ENCODE assay signal across 31 cellular contexts in the genomic region with DNA sequence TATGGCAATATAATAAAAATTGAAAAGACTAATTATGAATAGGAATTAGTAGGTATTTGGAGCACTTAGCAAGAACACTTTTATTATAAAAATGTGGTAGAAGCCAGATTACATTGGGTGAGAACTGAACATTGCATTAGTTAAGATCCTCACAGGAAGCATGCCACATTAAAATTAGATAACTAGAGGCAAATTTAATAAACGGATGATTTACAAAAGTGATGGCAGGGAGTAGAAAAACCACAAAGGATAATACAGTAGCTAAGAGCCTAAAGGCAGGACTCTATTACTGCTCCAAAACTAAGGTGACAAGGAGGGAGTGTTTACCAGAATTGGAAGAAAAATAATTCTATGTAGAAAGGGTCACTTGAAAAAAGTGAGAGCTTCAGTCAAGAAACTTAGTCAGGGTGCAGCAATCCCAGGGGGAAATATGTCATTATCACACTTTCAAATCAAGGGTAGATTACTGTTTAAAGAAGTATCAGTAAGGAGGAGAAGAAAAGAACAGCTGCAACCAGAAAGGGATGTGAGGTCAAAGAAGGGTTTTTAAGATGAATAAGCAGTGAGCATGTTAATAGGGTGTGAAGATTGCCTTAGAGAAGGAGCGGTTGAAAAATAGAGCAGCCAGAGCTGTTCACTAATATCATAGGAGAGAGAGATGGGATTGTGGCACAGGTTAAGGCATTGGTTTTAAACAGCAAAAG.
"Had no signal": no experiment of that assay in that cellular context is flagged by ENCODE, and none has a peak within 500 bp of the region (broad histone marks: within the 10 kb centered on the region; RNA-seq: fewer than 3 reads in every experiment).

No MANE protein-coding gene starts in this region.

- H3K9ac ChIP-seq: KMS-11 had no signal

- H3K9me3 Mint-ChIP-seq: activated CD4-positive, alpha-beta T cell treated with anti-CD3 and anti-CD28 coated beads, Interleukin-2, amount 10 ng/mL, durations not matched to agents 24 days and 14 days; activated naive CD4-positive, alpha-beta T cell treated with anti-CD3 and anti-CD28 coated beads for 36 hours; activated naive CD4-positive, alpha-beta T cell treated with anti-CD3 and anti-CD28 coated beads, Interleukin-2, amount 50 U/mL, for 72 hours; activated T-cell treated with anti-CD3 and anti-CD28 coated beads, Interleukin-2, amount 50 U/mL, for 4 hours; activated T-helper 1 cell treated with anti-CD3 and anti-CD28 coated beads, Interleukin-12 subunit alpha, Interleukin-12 subunit beta, Interleukin-2, Interleukin-4 antibody, amounts not matched to agents 30 ng/mL and 10 ng/mL and 1 ng/mL, durations not matched to agents 14 hours and 24 hours and 36 hours had no signal

- H3K4me3 Mint-ChIP-seq: activated CD4-positive, alpha-beta T cell treated with anti-CD3 and anti-CD28 coated beads, Interleukin-2, amount 10 ng/mL, durations not matched to agents 24 days and 14 days; activated CD8-positive, alpha-beta T cell treated with anti-CD3 and anti-CD28 coated beads, Interleukin-2, amount 10 ng/mL, durations not matched to agents 7 days and 5 days; activated naive CD4-positive, alpha-beta T cell treated with anti-CD3 and anti-CD28 coated beads for 36 hours; activated T-cell treated with anti-CD3 and anti-CD28 coated beads, Interleukin-2, amount 50 U/mL, for 4 hours; activated T-helper 1 cell treated with anti-CD3 and anti-CD28 coated beads, Interleukin-12 subunit alpha, Interleukin-12 subunit beta, Interleukin-2, Interleukin-4 antibody, amounts not matched to agents 30 ng/mL and 10 ng/mL and 1 ng/mL, durations not matched to agents 14 hours and 24 hours and 36 hours had no signal

- H3K27ac ChIP-seq: adrenal gland, body of pancreas, breast epithelium, KMS-11, SJSA1, WERI-Rb-1 had no signal

- H3K27ac Mint-ChIP-seq: activated CD4-positive, alpha-beta T cell treated with anti-CD3 and anti-CD28 coated beads, Interleukin-2, amount 10 ng/mL, durations not matched to agents 24 days and 14 days; activated CD8-positive, alpha-beta T cell treated with anti-CD3 and anti-CD28 coated beads, Interleukin-2, amount 10 ng/mL, durations not matched to agents 7 days and 5 days; activated naive CD4-positive, alpha-beta T cell treated with anti-CD3 and anti-CD28 coated beads for 36 hours; activated naive CD4-positive, alpha-beta T cell treated with anti-CD3 and anti-CD28 coated beads, Interleukin-2, amount 50 U/mL, for 72 hours; activated T-helper 1 cell treated with anti-CD3 and anti-CD28 coated beads, Interleukin-12 subunit alpha, Interleukin-12 subunit beta, Interleukin-2, Interleukin-4 antibody, amounts not matched to agents 30 ng/mL and 10 ng/mL and 1 ng/mL, durations not matched to agents 14 hours and 24 hours and 36 hours had no signal

- H3K36me3 ChIP-seq: adrenal gland, breast epithelium, SJSA1, WERI-Rb-1 had no signal

- H3K4me2 ChIP-seq: KMS-11 had no signal

- H3K27me3 Mint-ChIP-seq: activated CD4-positive, alpha-beta T cell treated with anti-CD3 and anti-CD28 coated beads, Interleukin-2, amount 10 ng/mL, durations not matched to agents 24 days and 14 days had no signal

- H3K36me3 Mint-ChIP-seq: activated naive CD4-positive, alpha-beta T cell treated with anti-CD3 and anti-CD28 coated beads, Interleukin-2, amount 50 U/mL, for 72 hours had no signal

- ATAC-seq: activated CD8-positive, alpha-beta T cell treated with anti-CD3 and anti-CD28 coated beads, Interleukin-2, amount 10 ng/mL, durations not matched to agents 7 days and 5 days; activated naive CD4-positive, alpha-beta T cell treated with anti-CD3 and anti-CD28 coated beads, Interleukin-2, amount 50 U/mL, for 72 hours; activated T-cell treated with anti-CD3 and anti-CD28 coated beads, Interleukin-2, amount 50 U/mL, for 4 hours; body of pancreas; Panc1 had no signal

- H3K27me3 ChIP-seq: adrenal gland, body of pancreas, breast epithelium, SJSA1 had no signal

- H3K4me3 ChIP-seq: adrenal gland, body of pancreas, breast epithelium, SJSA1 had no signal

- H3K4me1 Mint-ChIP-seq: activated CD4-positive, alpha-beta T cell treated with anti-CD3 and anti-CD28 coated beads, Interleukin-2, amount 10 ng/mL, durations not matched to agents 24 days and 14 days had no signal

- DNase-seq: activated CD4-positive, alpha-beta T cell treated with anti-CD3 and anti-CD28 coated beads, Interleukin-2, amount 10 ng/mL, durations not matched to agents 24 days and 14 days; activated CD4-positive, alpha-beta T cell treated with anti-CD3 and anti-CD28 coated beads, Interleukin-2, amount 50 U/mL, for 4 hours; activated CD4-positive, CD25-positive, alpha-beta regulatory T cell; activated CD8-positive, alpha-beta T cell treated with anti-CD3 and anti-CD28 coated beads, Interleukin-2, amount 10 ng/mL, durations not matched to agents 7 days and 5 days; activated gamma-delta T cell treated with Interleukin-2 at 50 U/mL for 16 hours; activated naive CD4-positive, alpha-beta T cell treated with anti-CD3 and anti-CD28 coated beads for 36 hours; activated T-cell treated with anti-CD3 and anti-CD28 coated beads for 4 hours; activated T-cell treated with anti-CD3 and anti-CD28 coated beads, Interleukin-2, amount 50 U/mL, for 4 hours; adrenal gland; body of pancreas; cerebellar nuclear complex; NCI-H1092 treated with DMSO at 0.1 percent for 48 hours; NCI-H1417; NCI-H146; NCI-H187; NCI-H2029 treated with DMSO at 0.1 percent for 48 hours; NCI-H2107; NCI-H345; NCI-H524 treated with DMSO at 0.1 percent for 48 hours; SHP77; SW 1271; T-helper 1 cell; T-helper 2 cell; T-helper 9 cell; WERI-Rb-1 had no signal

- H3K9me3 ChIP-seq: adrenal gland, body of pancreas, breast epithelium, SJSA1 had no signal

- H3K4me1 ChIP-seq: adrenal gland, body of pancreas, breast epithelium, SJSA1 had no signal
